ENCODE assay signal across 8 cellular contexts in the genomic region with DNA sequence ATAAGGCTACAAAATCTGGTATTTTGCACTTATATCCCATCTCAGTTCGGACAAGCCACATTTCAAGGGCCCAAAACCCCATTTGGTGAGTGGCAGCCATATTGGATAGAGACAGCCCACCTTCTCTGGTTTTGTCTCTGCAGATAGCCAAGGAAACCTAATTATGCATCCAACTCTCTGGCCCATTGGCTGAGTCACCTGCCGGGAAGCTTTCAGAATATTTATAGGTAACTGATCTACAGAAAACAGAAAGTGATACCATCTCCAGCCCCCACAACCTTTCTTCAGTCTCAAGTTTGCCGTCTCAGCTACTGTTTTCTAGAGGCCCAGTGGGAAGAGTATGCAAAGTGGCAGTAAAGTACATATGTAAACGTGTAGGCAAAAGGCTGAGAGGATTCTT. TPM values are rescaled to one million over a fixed set of nuclear protein-coding genes. Genes with fewer than 3 reads are reported as not detected.
DNase-seq lines count a peak whose midpoint lies in the region; ATAC-seq and TF ChIP-seq lines count a peak whose summit lies in the region.

No MANE protein-coding gene starts in this region.

- TF ChIP-seq CTCF in transverse colon (IDR thresholded peaks at IDR 0.05), result no peak

- no peak for TF ChIP-seq POLR2A in transverse colon (IDR thresholded peaks at IDR 0.05)

- no peaks in the 10 kb centered on the region for H3K9me3 ChIP-seq in transverse colon

- H3K4me1 ChIP-seq in transverse colon, result peaks cover 0 to 4% (median 0%) of the 10 kb centered on the region in 4 donors

- H3K27me3 ChIP-seq in transverse colon, result no peaks in the 10 kb centered on the region

- in situ Hi-C loops in transverse colon (cut with MboI; ENCODE audit: low pct_ligation_motif_present in 1 of 4, low pct_unique_long_range_greater_than_20kb in 1 of 4, low sequenced_read_pairs in 3 of 4), result no loop called here

- H3K36me3 ChIP-seq in transverse colon, result no peaks in the 10 kb centered on the region

- H3K4me3 ChIP-seq in transverse colon, result no peak overlapping the region

- peak; percentile 96 for ATAC-seq in HG03175 (IDR thresholded peaks at IDR 0.05; ENCODE audit: unreplicated experiment)
- ATAC-seq in left lobe of liver, result no peak

- no peak overlapping the region for H3K27ac ChIP-seq in transverse colon

- peak; percentile 73 for DNase-seq in activated naive CD4-positive, alpha-beta T cell treated with Interleukin-2 at 50 U/mL for 16 hours
- DNase-seq in activated naive CD4-positive, alpha-beta T cell (lab: John Stamatoyannopoulos, UW), result no peak
- DNase-seq in activated T-helper 9 cell treated with anti-CD3 and anti-CD28 coated beads, Interleukin-2, amount 50 U/mL, for 16 hours (ENCODE audit: low read depth), result peak; percentile 30
- peak; percentile 17 for DNase-seq in transverse colon
- DNase-seq in left lobe of liver (ENCODE audit: low spot score), result no peak
- DNase-seq in NCI-H2029 (lab: John Stamatoyannopoulos, UW), result no peak
- no peak for DNase-seq in SHP77 (lab: John Stamatoyannopoulos, UW)

- intact Hi-C loops in transverse colon (cut with DNase I; ENCODE audit: low total_unique reads), result no loop called here

- no peak for TF ChIP-seq EP300 in transverse colon (IDR thresholded peaks at IDR 0.05; ENCODE audit: low read depth)

- WGBS in transverse colon (ENCODE audit: low coverage in 1 of 2), 2 donors, result 62 to 71% methylated on average over 3 to 4 of the region's 4 CpGs

RNA-seq across cellular contexts. Expression of gene PPP1CC, which starts 33.7 kb away (rescaled TPM):
- 100 to 1,000 TPM; 156 to 759 (median 244) TPM for total RNA-seq in transverse colon
- 42.8 TPM for total RNA-seq in left lobe of liver

Comparison
In these comparisons a context has a peak if more than half of its experiments do, and no peak if none do; other contexts are left out.
1. DNase-seq: peak in activated naive CD4-positive, alpha-beta T cell treated with Interleukin-2 at 50 U/mL for 16 hours (single experiment), activated T-helper 9 cell treated with anti-CD3 and anti-CD28 coated beads, Interleukin-2, amount 50 U/mL, for 16 hours (single experiment) and transverse colon (single experiment); none in activated naive CD4-positive, alpha-beta T cell (0 of 4), left lobe of liver (single experiment), NCI-H2029 (single experiment) and SHP77 (0 of 2).